Comparison of ENCODE assay signal across 20 cellular contexts in the genomic region with DNA sequence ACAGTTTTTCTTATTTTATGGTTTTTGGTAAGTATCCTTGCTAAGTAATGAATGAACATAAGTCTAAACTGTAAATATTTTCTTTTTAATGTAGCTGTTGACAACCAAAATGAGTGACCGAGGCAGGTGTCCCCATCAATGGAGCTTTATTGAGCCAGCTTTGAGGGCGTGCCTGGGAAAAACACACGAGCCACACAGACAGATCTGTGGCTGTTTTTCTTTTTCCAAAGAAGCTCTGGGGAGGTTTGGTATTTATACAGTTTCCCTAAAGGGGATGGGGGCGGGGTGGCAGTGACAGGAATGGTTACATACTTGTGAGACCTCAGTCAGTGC. TPM values are rescaled to one million over a fixed set of nuclear protein-coding genes. Genes with fewer than 3 reads are reported as not detected.
"Had no signal": no experiment of that assay in that cellular context is flagged by ENCODE, and none has a peak within 500 bp of the region (broad histone marks: within the 10 kb centered on the region; RNA-seq: fewer than 3 reads in every experiment).

No MANE protein-coding gene starts in this region.

- H3K4me3 ChIP-seq: coronary artery, gastroesophageal sphincter, mucosa of descending colon, ovary, prostate gland, thyroid gland had no signal

- DNase-seq: activated CD4-positive, alpha-beta T cell treated with anti-CD3 and anti-CD28 coated beads, Interleukin-2, amount 50 U/mL, for 4 hours; activated effector memory CD4-positive, alpha-beta T cell treated with Interleukin-2 at 50 U/mL for 16 hours; activated naive CD4-positive, alpha-beta T cell treated with anti-CD3 and anti-CD28 coated beads, Interleukin-2, amount 10 ng/mL, durations not matched to agents 7 days and 5 days; activated T-cell treated with anti-CD3 and anti-CD28 coated beads, Interleukin-2, amount 50 U/mL, for 72 hours; amygdala; cerebellar nuclear complex; head of caudate nucleus; left cardiac atrium; mucosa of descending colon; naive thymus-derived CD8-positive, alpha-beta T cell; ovary; substantia nigra; thyroid gland had no signal

- H3K27me3 ChIP-seq: gastroesophageal sphincter, ovary, thyroid gland had no signal

- ATAC-seq: gastroesophageal sphincter; left cardiac atrium; mucosa of descending colon; naive thymus-derived CD8-positive, alpha-beta T cell; WTC11 had no signal

- FAIRE-seq: islet of Langerhans, TTC549 had no signal

- H3K4me1 ChIP-seq: gastroesophageal sphincter, prostate gland, thyroid gland had no signal

- H3K27ac ChIP-seq: coronary artery, gastroesophageal sphincter, ovary, prostate gland, thyroid gland had no signal

- H3K36me3 ChIP-seq: ovary, prostate gland had no signal

- H3K9me3 ChIP-seq: ovary, prostate gland, thyroid gland had no signal

RNA-seq across cellular contexts. Expression of gene TMEM37, which starts 53.7 kb away (rescaled TPM):
- total RNA-seq: activated T-cell treated with anti-CD3 and anti-CD28 coated beads, Interleukin-2, amount 50 U/mL, for 72 hours; T-helper 2 cell treated with Interferon-gamma antibody and Interleukin-4, amounts not matched to agents 100 ng/mL and 5 ng/mL, for 36 hours had no signal
- polyA plus RNA-seq: naive thymus-derived CD8-positive, alpha-beta T cell had no signal
